In the genomic region with DNA sequence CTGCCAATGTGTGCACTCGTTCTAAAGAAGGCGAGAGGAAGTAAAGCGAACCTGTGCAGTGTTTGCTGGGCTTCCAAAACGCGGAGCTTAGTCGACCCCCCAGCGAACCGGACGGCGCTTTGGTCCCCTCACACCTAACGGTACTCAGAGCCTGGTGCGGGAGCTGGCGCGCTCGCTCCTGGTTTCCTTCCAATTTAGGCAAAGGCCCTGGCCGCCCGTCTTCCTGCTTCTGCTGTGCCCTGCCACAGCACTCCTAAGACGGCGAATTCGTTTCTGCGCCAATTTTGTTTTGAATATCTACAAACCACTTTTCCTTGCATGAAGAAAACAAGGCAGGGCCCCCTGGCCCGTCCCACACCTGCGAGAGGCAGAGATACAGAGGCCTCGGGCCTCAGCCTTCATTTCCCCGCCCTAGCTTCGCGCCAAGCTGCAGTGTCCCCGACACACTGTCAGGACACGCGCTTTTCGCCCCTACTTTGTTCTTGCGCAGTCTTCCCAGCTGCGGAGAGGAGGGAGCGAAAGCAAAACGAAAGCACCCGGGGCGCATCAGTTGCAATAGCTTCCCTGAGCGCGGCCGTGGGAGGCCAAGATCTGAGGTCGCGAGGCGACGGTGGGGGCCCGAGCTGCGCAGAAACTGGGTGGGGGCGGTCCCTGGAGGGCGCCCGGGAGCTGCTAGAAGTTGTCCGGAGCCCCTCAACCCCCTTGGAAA, we compare ENCODE assay signal across 8 cellular contexts.
DNase-seq lines count a peak whose midpoint lies in the region; ATAC-seq and FAIRE-seq lines count a peak whose summit lies in the region.

No MANE protein-coding gene starts in this region.

- DNase-seq in NOMO-1 treated with DMSO at 0.1 percent for 48 hours (lab: John Stamatoyannopoulos, UW; ENCODE audit: unreplicated experiment) (peak; percentile 58), right cardiac atrium (peak; percentile 40 to 81 (median 74)), small intestine (peak; percentile 72), H4 (ENCODE audit: low spot score) (no peak)

- H3K4me1 Mint-ChIP-seq in activated naive CD4-positive, alpha-beta T cell treated with anti-CD3 and anti-CD28 coated beads, Interleukin-2, amount 50 U/mL, for 24 hours: peaks cover 71% of the 10 kb centered on the region

- intact Hi-C loops in right cardiac atrium (cut with DNase I): no loop called here

- WGBS in right cardiac atrium: 39% methylated on average over 50 of the region's 50 CpGs
- 22 to 32% (median 30%) methylated on average over 50 of the region's 50 CpGs for WGBS in small intestine, 3 donors

- no peaks in the 10 kb centered on the region for H3K27me3 ChIP-seq in right cardiac atrium (ENCODE audit: control insufficient read depth, insufficient read depth)
- H3K27me3 ChIP-seq in small intestine (ENCODE audit: control insufficient read depth in 2 of 2, insufficient read depth in 2 of 2, low read length in 2 of 2): peaks cover 0 to 20% of the 10 kb centered on the region in 2 donors

- H3K4me1 ChIP-seq in right cardiac atrium (ENCODE audit: control insufficient read depth, insufficient read depth, low read length) (no peaks in the 10 kb centered on the region), small intestine (ENCODE audit: control insufficient read depth in 2 of 2, insufficient read depth in 1 of 2, low read depth in 1 of 2, low read length in 1 of 2) (peaks cover 6 to 22% of the 10 kb centered on the region in 2 donors)

- no peaks in the 10 kb centered on the region for H3K9me3 Mint-ChIP-seq in activated naive CD4-positive, alpha-beta T cell treated with anti-CD3 and anti-CD28 coated beads, Interleukin-2, amount 50 U/mL, for 24 hours

- peak overlapping the region; percentile 89 for H3K4me3 Mint-ChIP-seq in activated naive CD4-positive, alpha-beta T cell treated with anti-CD3 and anti-CD28 coated beads, Interleukin-2, amount 50 U/mL, for 24 hours

- no peak for FAIRE-seq in small intestine (lab: Jason Lieb, UNC)

- H3K27me3 Mint-ChIP-seq in activated naive CD4-positive, alpha-beta T cell treated with anti-CD3 and anti-CD28 coated beads, Interleukin-2, amount 50 U/mL, for 24 hours: peaks cover 16% of the 10 kb centered on the region

- H3K27ac Mint-ChIP-seq in activated naive CD4-positive, alpha-beta T cell treated with anti-CD3 and anti-CD28 coated beads, Interleukin-2, amount 50 U/mL, for 24 hours: peak overlapping the region; percentile 87

- H3K27ac ChIP-seq in right cardiac atrium (ENCODE audit: low read length) (no peak overlapping the region), small intestine (ENCODE audit: low read depth in 1 of 2, low read length in 1 of 2) (peak overlapping the region; percentile 24 to 97)

- no peaks in the 10 kb centered on the region for H3K9me3 ChIP-seq in right cardiac atrium (ENCODE audit: control insufficient read depth, low read length)
- no peaks in the 10 kb centered on the region for H3K9me3 ChIP-seq in small intestine (ENCODE audit: control insufficient read depth, low read depth)

- H3K4me3 ChIP-seq in right cardiac atrium (ENCODE audit: low read length): peak overlapping the region; percentile 48
- H3K4me3 ChIP-seq in small intestine (ENCODE audit: low read depth in 1 of 2, low read length in 2 of 2): peak overlapping the region; percentile 9 to 71

- H3K36me3 Mint-ChIP-seq in activated naive CD4-positive, alpha-beta T cell treated with anti-CD3 and anti-CD28 coated beads, Interleukin-2, amount 50 U/mL, for 24 hours: no peaks in the 10 kb centered on the region

- no peaks in the 10 kb centered on the region for H3K36me3 ChIP-seq in small intestine (ENCODE audit: control insufficient read depth in 2 of 2, insufficient read depth in 2 of 2, low read length in 2 of 2)

- ATAC-seq in right cardiac atrium: no peak
- ATAC-seq in GM18498 (IDR thresholded peaks at IDR 0.05; ENCODE audit: unreplicated experiment): no peak
- ATAC-seq in HG03354 (IDR thresholded peaks at IDR 0.05; ENCODE audit: poor library complexity, severe bottlenecking, unreplicated experiment): no peak
- ATAC-seq in GM21619 (IDR thresholded peaks at IDR 0.05; ENCODE audit: unreplicated experiment): no peak
